In the genomic region with DNA sequence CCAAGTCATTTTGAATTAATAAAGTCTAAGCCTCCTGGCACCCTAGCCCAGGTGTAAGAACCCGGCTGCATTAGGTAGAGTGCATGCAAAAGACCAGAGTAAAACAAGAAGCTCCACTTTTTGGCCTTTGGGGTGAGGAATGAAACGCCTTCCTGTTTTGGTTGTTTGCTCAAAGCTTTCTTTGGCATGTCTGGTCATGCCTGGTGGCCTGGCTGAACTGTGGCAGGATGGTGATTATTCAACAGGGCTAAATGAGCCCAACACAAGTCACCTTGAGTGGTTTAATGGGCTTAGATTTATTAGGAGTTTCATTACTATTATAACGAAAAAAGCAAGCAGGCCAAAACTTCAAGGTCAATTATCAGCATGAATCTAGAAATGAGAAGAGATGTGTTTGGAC, we compare ENCODE assay signal across 8 cellular contexts. TPM values are rescaled to one million over a fixed set of nuclear protein-coding genes. Genes with fewer than 3 reads are reported as not detected.
DNase-seq lines count a peak whose midpoint lies in the region; ATAC-seq, FAIRE-seq and TF ChIP-seq lines count a peak whose summit lies in the region.
"Had no signal": no experiment of that assay in that cellular context is flagged by ENCODE, and none has a peak within 500 bp of the region (broad histone marks: within the 10 kb centered on the region; RNA-seq: fewer than 3 reads in every experiment).

No MANE protein-coding gene starts in this region.

- H3K14ac ChIP-seq in trophoblast cell (ENCODE audit: low read length) = peak overlapping the region; percentile 80

- H4K8ac ChIP-seq in trophoblast cell (ENCODE audit: low read depth, low read length) = peak overlapping the region; percentile 39

- FAIRE-seq in GM12878 (lab: Jason Lieb, UNC) = no peak
- FAIRE-seq: GM12892 had no signal

- H3K18ac ChIP-seq in trophoblast cell (ENCODE audit: low read length) = no peak overlapping the region

- no peak for TF ChIP-seq RAD21 in GM12878 (IDR thresholded peaks at IDR 0.05; ENCODE audit: insufficient read depth, low read depth, low read length)

- TF ChIP-seq CTCF in GM13977 (IDR thresholded peaks at IDR 0.05; ENCODE audit: extremely low read depth, insufficient read depth, missing control alignments) (no peak), GM12878 (IDR thresholded peaks at IDR 0.05 in 2 of 3, conservative IDR thresholded peaks at IDR 0.05 in 1 of 3; ENCODE audit: control insufficient read depth in 2 of 3, extremely low read depth in 1 of 3, insufficient read depth in 1 of 3, low read depth in 3 of 3, low read length in 3 of 3) (no peak)

- no peak overlapping the region for H3K23ac ChIP-seq in trophoblast cell (ENCODE audit: low read length)

- DNase-seq in GM13977 (ENCODE audit: low spot score) (peak; percentile 28), MV-4-11 (lab: John Stamatoyannopoulos, UW) (peak; percentile 44), GM12878 (ENCODE audit: low read depth, low spot score) (peak; percentile 28), trophoblast cell (no peak), NCI-H2227 treated with DMSO at 0.1 percent for 48 hours (lab: John Stamatoyannopoulos, UW) (no peak), right cardiac atrium (no peak)
- DNase-seq in activated CD4-positive, alpha-beta T cell treated with anti-CD3 and anti-CD28 coated beads, Interleukin-2, amount 50 U/mL, for 4 hours = no peak

- in situ Hi-C loops in GM13977 (cut with MboI; ENCODE audit: low pct_unique_long_range_greater_than_20kb, low sequenced_read_pairs, unreplicated experiment) = no loop called here
- in situ Hi-C loops in GM12878 (cut with MboI) = no loop called here

- H2BK12ac ChIP-seq in trophoblast cell (ENCODE audit: low read length) = peak overlapping the region; percentile 32

- no peak overlapping the region for H3K4ac ChIP-seq in trophoblast cell (ENCODE audit: low read depth, low read length)

- H3K27ac ChIP-seq in GM12878 (ENCODE audit: control insufficient read depth, insufficient read depth) (peak overlapping the region; percentile 71), trophoblast cell (ENCODE audit: low read depth, low read length) (no peak overlapping the region), right cardiac atrium (ENCODE audit: low read length) (no peak overlapping the region)

- TF ChIP-seq EP300 in GM12878 (IDR thresholded peaks at IDR 0.05; ENCODE audit: borderline replicate concordance in 1 of 2, control insufficient read depth in 1 of 2, low read depth in 2 of 2, low read length in 2 of 2) = no peak

- H3K4me2 ChIP-seq in GM12878 (ENCODE audit: control insufficient read depth, insufficient read depth) (no peak overlapping the region), trophoblast cell (ENCODE audit: low read length) (no peak overlapping the region)

- H3K27me3 ChIP-seq in GM12878 (replicated peaks in 1 of 2; ENCODE audit: control insufficient read depth in 2 of 2, insufficient read depth in 2 of 2, low read length in 1 of 2) = no peaks in the 10 kb centered on the region
- no peaks in the 10 kb centered on the region for H3K27me3 ChIP-seq in trophoblast cell (ENCODE audit: insufficient read depth, low read length)
- H3K27me3 ChIP-seq in right cardiac atrium (ENCODE audit: control insufficient read depth, insufficient read depth) = no peaks in the 10 kb centered on the region

- peaks cover 15% of the 10 kb centered on the region for H3K79me1 ChIP-seq in trophoblast cell (ENCODE audit: low read length)

- WGBS in GM12878 (ENCODE audit: insufficient coverage, insufficient replicate concordance, low lambda C conversion rate, missing lambda C conversion rate) = 54% methylated on average over 3 of the region's 3 CpGs
- no CpG with 5 or more reads among the region's 3 CpGs for WGBS in trophoblast cell (ENCODE audit: extremely low coverage, insufficient coverage, insufficient read length)
- WGBS in right cardiac atrium = 88% methylated on average over 3 of the region's 3 CpGs

- BruUV-seq in GM12878 (replicated peaks; lab: Mats Ljungman, UMichigan) = TSS peak; percentile 29

- H3K9me3 ChIP-seq in GM12878 (replicated peaks; ENCODE audit: control insufficient read depth, insufficient read depth, low read length) (no peaks in the 10 kb centered on the region; the same call in 2 of the 3 replicates), trophoblast cell (ENCODE audit: insufficient read depth, low read depth, low read length) (no peaks in the 10 kb centered on the region), right cardiac atrium (ENCODE audit: control insufficient read depth, low read length) (no peaks in the 10 kb centered on the region)

- H4K12ac ChIP-seq in trophoblast cell (ENCODE audit: low read depth, low read length) = no peak overlapping the region

- peaks cover 3% of the 10 kb centered on the region; the same call in 1 of the 2 replicates for H3K4me1 ChIP-seq in GM12878 (ENCODE audit: control insufficient read depth, insufficient read depth, low read length)
- H3K4me1 ChIP-seq in trophoblast cell (ENCODE audit: control insufficient read depth in 1 of 2, insufficient read depth in 2 of 2, low read length in 2 of 2) = peaks cover 12 to 14% of the 10 kb centered on the region in 2 experiments
- peaks cover 5% of the 10 kb centered on the region for H3K4me1 ChIP-seq in right cardiac atrium (ENCODE audit: control insufficient read depth, insufficient read depth, low read length)

- H2AK5ac ChIP-seq in trophoblast cell (ENCODE audit: low read length) = no peak overlapping the region

- ATAC-seq in GM12878 (peak; percentile 72), right cardiac atrium (no peak)

- H3K79me2 ChIP-seq in GM12878 (ENCODE audit: control insufficient read depth, insufficient read depth, low read length) (no peaks in the 10 kb centered on the region), trophoblast cell (ENCODE audit: control insufficient read depth, insufficient read depth, low read length, poor library complexity) (no peaks in the 10 kb centered on the region)

- no peaks in the 10 kb centered on the region for H4K20me1 ChIP-seq in GM12878 (ENCODE audit: control insufficient read depth, insufficient read depth)

- POLR2A ChIA-PET in GM12878 (lab: Charles Lee) = no interaction called here

- H3K36me3 ChIP-seq in GM12878 (ENCODE audit: control insufficient read depth in 2 of 2, insufficient read depth in 2 of 2, low read length in 1 of 2) (peaks cover 8 to 54% of the 10 kb centered on the region in 2 experiments), trophoblast cell (ENCODE audit: control insufficient read depth in 1 of 2, insufficient read depth in 2 of 2, low read length in 2 of 2) (peaks cover 7 to 9% of the 10 kb centered on the region in 2 experiments)

- H4K91ac ChIP-seq in trophoblast cell (ENCODE audit: low read depth, low read length) = peak overlapping the region; percentile 91

- TF ChIP-seq POLR2A in GM12878 (IDR thresholded peaks at IDR 0.05; ENCODE audit: low read depth, low read length) = no peak

- SMC1A ChIA-PET in GM12878 (lab: Charles Lee; ENCODE audit: uncharacterized antibody, unreplicated experiment) = interaction anchor here (0.7 to 2.2 kb wide), 13 partner anchors 9 to 358 kb away, joined by 3 to 7 read pairs (median 4); no protein-coding TSS in a partner anchor

- CTCF ChIA-PET in GM12878 (lab: Yijun Ruan, JAX) = interaction anchor here (1.0 to 1.6 kb wide), 4 partner anchors 186 to 367 kb away, joined by 3 to 7 read pairs (median 4); no protein-coding TSS in a partner anchor

- intact Hi-C loops in GM12878 (cut with micrococcal nuclease; ENCODE audit: unreplicated experiment) (no loop called here), right cardiac atrium (cut with DNase I) (loop anchor here in 1 of 4 donors (10.0 kb wide), 1 partner anchor 329 kb away; no protein-coding TSS in a partner anchor)

- H3K4me3 ChIP-seq in GM12878 (no peak overlapping the region), trophoblast cell (ENCODE audit: low read depth, low read length) (no peak overlapping the region), right cardiac atrium (ENCODE audit: low read length) (no peak overlapping the region)

- H2AFZ ChIP-seq in GM12878 (ENCODE audit: control insufficient read depth, low read depth, low read length) = no peak overlapping the region
- no peak overlapping the region for H2AFZ ChIP-seq in trophoblast cell (ENCODE audit: insufficient read depth, low read length, poor library complexity)

- RAD21 ChIA-PET in GM12878 (lab: Charles Lee; ENCODE audit: unreplicated experiment) = interaction anchor here (0.6 to 2.1 kb wide), 4 partner anchors 37 to 190 kb away, joined by 3 to 6 read pairs (median 3); no protein-coding TSS in a partner anchor

- peak overlapping the region; percentile 83 for H2BK5ac ChIP-seq in trophoblast cell (ENCODE audit: low read depth, low read length, poor library complexity)

- H3K9ac ChIP-seq in GM12878 (ENCODE audit: control insufficient read depth, insufficient read depth, low read length) (no peak overlapping the region), trophoblast cell (ENCODE audit: low read length) (no peak overlapping the region)

- peak overlapping the region; percentile 85 for H2BK120ac ChIP-seq in trophoblast cell (ENCODE audit: insufficient read depth, low read length, poor library complexity)

TF ChIP-seq in GM12878, 131 proteins besides CTCF, POLR2A, EP300 and RAD21 (continues in another document):
- 0 out of 2 replicates have a peak, but pooled peaks have one; percentile 33 for TF ChIP-seq BCL11A (IDR thresholded peaks at IDR 0.05; ENCODE audit: low read depth, low read length)
- TF ChIP-seq POLR2AphosphoS5 (IDR thresholded peaks at IDR 0.05; ENCODE audit: low read length) = peak; percentile 63; the same call in 1 of the 2 replicates
- TF ChIP-seq RUNX3 (IDR thresholded peaks at IDR 0.05; ENCODE audit: low read length) = peak; percentile 38
- TF ChIP-seq POU2F2 (IDR thresholded peaks at IDR 0.05; ENCODE audit: borderline replicate concordance, low read depth, low read length) = 0 out of 3 replicates have a peak, but pooled peaks have one; percentile 29

RNA-seq across cellular contexts. Expression of a gene that starts 40.9 kb away (rescaled TPM):
- total RNA-seq in GM12878 (2013; cell fraction: nucleolus; rRNA removed) = not detected in 2 replicates
- total RNA-seq in GM12878 (2014; rRNA removed) (not detected in 2 replicates), GM12878 (2014; rRNA removed; fragmentation: Illumina TruSeq; extraction: Trizol) (not detected in 2 replicates), GM12878 (2021) (not detected in 2 replicates), right cardiac atrium (not detected)
- 0.20 TPM for polyA plus RNA-seq in GM12878 (2011; ENCODE audit: low read depth)
- polyA plus RNA-seq in GM12878 (2011; rRNA removed) (not detected in 2 replicates), GM12878 (2014; fragmentation: Illumina TruSeq; extraction: Trizol) (not detected in 2 replicates), GM12878 (2014; fragmentation: Nextera tagmentation; extraction: Ambion mirVana) (not detected), GM12878 (2014; rRNA removed) (not detected in 2 replicates), GM12878 (2016; fragmentation: Nextera tagmentation; extraction: Ambion mirVana) (under 1 TPM; 0.33 to 0.66 TPM), right cardiac atrium (not detected)
- not detected in 2 replicates for polyA plus RNA-seq in GM12878 (2011; cell fraction: cytosol; rRNA removed)
- polyA plus RNA-seq in GM12878 (2011; cell fraction: nucleus; rRNA removed) = not detected in 2 replicates
- 0.63 and 0.64 TPM in 2 replicates for polyA plus RNA-seq in GM12878 (2012)
- not detected in 2 replicates for polyA minus RNA-seq in GM12878 (2011; rRNA and poly(A)+ RNA removed)
- polyA minus RNA-seq in GM12878 (2011; cell fraction: cytosol; rRNA and poly(A)+ RNA removed) = not detected in 2 replicates
- not detected in 2 replicates for polyA minus RNA-seq in GM12878 (2011; cell fraction: nucleus; rRNA and poly(A)+ RNA removed)
- 0.03 and 0.06 TPM in 2 replicates for polyA plus RNA-seq in trophoblast cell (2013)

Comparison
In these comparisons a context has a peak if more than half of its experiments do, and no peak if none do; other contexts are left out.
1. DNase-seq: peak in GM13977 (single experiment), MV-4-11 (single experiment) and GM12878 (single experiment); none in trophoblast cell (0 of 2), NCI-H2227 treated with DMSO at 0.1 percent for 48 hours (single experiment), activated CD4-positive, alpha-beta T cell treated with anti-CD3 and anti-CD28 coated beads, Interleukin-2, amount 50 U/mL, for 4 hours (0 of 2) and right cardiac atrium (0 of 3).